ENCODE assay signal across 17 cellular contexts in genomic region chr3:11565932-11566331, GRCh38.
A peak's percentile ranks its signal among the peaks of the same experiment; 100 is the strongest.
DNase-seq lines count a peak whose midpoint lies in the region; ATAC-seq and TF ChIP-seq lines count a peak whose summit lies in the region.
"Had no signal": no experiment of that assay in that cellular context is flagged by ENCODE, and none has a peak within 500 bp of the region (broad histone marks: within the 10 kb centered on the region; RNA-seq: fewer than 3 reads in every experiment).

No MANE protein-coding gene starts in this region.

- TF ChIP-seq POLR2A in gastrocnemius medialis (IDR thresholded peaks at IDR 0.05) = no peak

- no peaks in the 10 kb centered on the region for H3K27me3 Mint-ChIP-seq in memory B cell
- H3K27me3 Mint-ChIP-seq in stimulated activated naive B cell treated with anti-CD40 and anti-IgM and Interleukin-4, amounts not matched to agents 10 μg/mL and 1 μg/mL and 100 μg/mL, for 72 hours = no peaks in the 10 kb centered on the region

- intact Hi-C loops in Right ventricle myocardium superior (cut with DNase I) (no loop called here), Right ventricle myocardium inferior (cut with DNase I) (loop anchor here (5.0 to 10.0 kb wide), 2 partner anchors 76 to 181 kb away; partner anchors contain the start of gene VGLL4), Panc1 (cut with micrococcal nuclease; ENCODE audit: unreplicated experiment) (no loop called here), gastrocnemius medialis (cut with DNase I; ENCODE audit: low total_unique reads) (no loop called here)

- H3K4me3 ChIP-seq in Panc1 (ENCODE audit: low read depth in 2 of 2, low read length in 2 of 2) = no peak overlapping the region
- H3K4me3 ChIP-seq in gastrocnemius medialis = no peak overlapping the region
- H3K4me3 ChIP-seq: BLaER1 treated with 17β-estradiol and CSF1 and Interleukin-3, amounts not matched to agents 10 nM and 100 nM had no signal

- no TSS peak for BruUV-seq in Panc1 (replicated peaks; lab: Mats Ljungman, UMichigan)

- H3K9me3 Mint-ChIP-seq in memory B cell = no peaks in the 10 kb centered on the region
- no peaks in the 10 kb centered on the region for H3K9me3 Mint-ChIP-seq in stimulated activated naive B cell treated with anti-CD40 and anti-IgM and Interleukin-4, amounts not matched to agents 10 μg/mL and 1 μg/mL and 100 μg/mL, for 72 hours

- peaks cover 8% of the 10 kb centered on the region for H3K36me3 Mint-ChIP-seq in memory B cell
- H3K36me3 Mint-ChIP-seq in stimulated activated naive B cell treated with anti-CD40 and anti-IgM and Interleukin-4, amounts not matched to agents 10 μg/mL and 1 μg/mL and 100 μg/mL, for 72 hours = peaks cover 22 to 29% of the 10 kb centered on the region in 2 donors

- in situ Hi-C loops in Panc1 (cut with HindIII; ENCODE audit: low pct_unique_long_range_greater_than_20kb, low sequenced_read_pairs) (no loop called here), gastrocnemius medialis (cut with MboI; ENCODE audit: low sequenced_read_pairs in 4 of 4) (no loop called here)

- peaks cover 7% of the 10 kb centered on the region for H3K4me1 Mint-ChIP-seq in memory B cell
- peaks cover 0 to 2% of the 10 kb centered on the region in 2 donors for H3K4me1 Mint-ChIP-seq in stimulated activated naive B cell treated with anti-CD40 and anti-IgM and Interleukin-4, amounts not matched to agents 10 μg/mL and 1 μg/mL and 100 μg/mL, for 72 hours

- H3K4me1 ChIP-seq in Panc1 (ENCODE audit: control insufficient read depth, insufficient read depth, low read length) (peaks cover 64% of the 10 kb centered on the region), gastrocnemius medialis (peaks cover 34 to 59% of the 10 kb centered on the region in 2 donors)
- H3K4me1 ChIP-seq: Caco-2 had no signal

- ATAC-seq in Right ventricle myocardium superior (ENCODE audit: poor library complexity) = no peak
- no peak for ATAC-seq in Right ventricle myocardium inferior
- ATAC-seq in Panc1 = no peak
- ATAC-seq in memory B cell (ENCODE audit: low read depth) = no peak
- no peak for ATAC-seq in gastrocnemius medialis
- no peak for ATAC-seq in stimulated activated naive B cell treated with anti-CD40 and anti-IgM and Interleukin-4, amounts not matched to agents 10 μg/mL and 1 μg/mL and 100 μg/mL, for 72 hours (replicated peaks)
- ATAC-seq: PC-3 had no signal

- H3K27me3 ChIP-seq in Panc1 (ENCODE audit: control insufficient read depth, insufficient read depth, low read length) (no peaks in the 10 kb centered on the region), gastrocnemius medialis (no peaks in the 10 kb centered on the region)
- H3K27me3 ChIP-seq: BLaER1 treated with 17β-estradiol and CSF1 and Interleukin-3, amounts not matched to agents 10 nM and 100 nM had no signal

- H3K27ac ChIP-seq in Panc1 (ENCODE audit: low read length) = peak overlapping the region; percentile 73
- H3K27ac ChIP-seq in gastrocnemius medialis = peak overlapping the region in 3 of 4 donors; percentile 88
- H3K27ac ChIP-seq: BLaER1 treated with 17β-estradiol and CSF1 and Interleukin-3, amounts not matched to agents 10 nM and 100 nM had no signal

- H3K9me3 ChIP-seq in Panc1 (ENCODE audit: control insufficient read depth, insufficient read depth, low read depth, low read length) = no peaks in the 10 kb centered on the region
- H3K9me3 ChIP-seq in gastrocnemius medialis = no peaks in the 10 kb centered on the region
- H3K9me3 ChIP-seq: BLaER1 treated with 17β-estradiol and CSF1 and Interleukin-3, amounts not matched to agents 10 nM and 100 nM; Caco-2 had no signal

- H3K36me3 ChIP-seq in Panc1 (ENCODE audit: control insufficient read depth, insufficient read depth, low read length) = no peaks in the 10 kb centered on the region; the same call in 1 of the 2 replicates
- H3K36me3 ChIP-seq in gastrocnemius medialis = no peaks in the 10 kb centered on the region

- POLR2A ChIA-PET in Panc1 (lab: Charles Lee) = no interaction called here

- CTCF ChIA-PET in Panc1 (lab: Charles Lee) = no interaction called here

- DNase-seq in Right ventricle myocardium superior = peak; percentile 37
- no peak for DNase-seq in Right ventricle myocardium inferior (ENCODE audit: missing footprints)
- no peak for DNase-seq in Panc1 (ENCODE audit: low read depth, low spot score)
- no peak for DNase-seq in memory B cell (ENCODE audit: low spot score in 2 of 2)
- no peak for DNase-seq in gastrocnemius medialis
- DNase-seq in stimulated activated naive B cell treated with anti-CD40 and anti-IgM and Interleukin-4, amounts not matched to agents 10 μg/mL and 1 μg/mL and 100 μg/mL, for 72 hours = no peak
- no peak for DNase-seq in foreskin melanocyte
- no peak for DNase-seq in OCI-M2 (lab: John Stamatoyannopoulos, UW; ENCODE audit: unreplicated experiment)
- DNase-seq: Caco-2, DMS53, HCEC 1CT, NCI-H146, NCI-H2081 treated with DMSO at 0.1 percent for 48 hours, NCI-H226, NCI-H526, PC-3 had no signal

- H3K4me3 Mint-ChIP-seq in memory B cell = no peak overlapping the region
- H3K4me3 Mint-ChIP-seq in stimulated activated naive B cell treated with anti-CD40 and anti-IgM and Interleukin-4, amounts not matched to agents 10 μg/mL and 1 μg/mL and 100 μg/mL, for 72 hours = no peak overlapping the region

- peak overlapping the region; percentile 10 for H3K27ac Mint-ChIP-seq in memory B cell
- H3K27ac Mint-ChIP-seq in stimulated activated naive B cell treated with anti-CD40 and anti-IgM and Interleukin-4, amounts not matched to agents 10 μg/mL and 1 μg/mL and 100 μg/mL, for 72 hours = no peak overlapping the region

- TF ChIP-seq CTCF in Panc1 (IDR thresholded peaks at IDR 0.05) (no peak), gastrocnemius medialis (IDR thresholded peaks at IDR 0.05 in 4 of 5, conservative IDR thresholded peaks at IDR 0.05 in 1 of 5) (no peak)
